Comparison of ENCODE assay signal across 1 cellular context in the genomic region with DNA sequence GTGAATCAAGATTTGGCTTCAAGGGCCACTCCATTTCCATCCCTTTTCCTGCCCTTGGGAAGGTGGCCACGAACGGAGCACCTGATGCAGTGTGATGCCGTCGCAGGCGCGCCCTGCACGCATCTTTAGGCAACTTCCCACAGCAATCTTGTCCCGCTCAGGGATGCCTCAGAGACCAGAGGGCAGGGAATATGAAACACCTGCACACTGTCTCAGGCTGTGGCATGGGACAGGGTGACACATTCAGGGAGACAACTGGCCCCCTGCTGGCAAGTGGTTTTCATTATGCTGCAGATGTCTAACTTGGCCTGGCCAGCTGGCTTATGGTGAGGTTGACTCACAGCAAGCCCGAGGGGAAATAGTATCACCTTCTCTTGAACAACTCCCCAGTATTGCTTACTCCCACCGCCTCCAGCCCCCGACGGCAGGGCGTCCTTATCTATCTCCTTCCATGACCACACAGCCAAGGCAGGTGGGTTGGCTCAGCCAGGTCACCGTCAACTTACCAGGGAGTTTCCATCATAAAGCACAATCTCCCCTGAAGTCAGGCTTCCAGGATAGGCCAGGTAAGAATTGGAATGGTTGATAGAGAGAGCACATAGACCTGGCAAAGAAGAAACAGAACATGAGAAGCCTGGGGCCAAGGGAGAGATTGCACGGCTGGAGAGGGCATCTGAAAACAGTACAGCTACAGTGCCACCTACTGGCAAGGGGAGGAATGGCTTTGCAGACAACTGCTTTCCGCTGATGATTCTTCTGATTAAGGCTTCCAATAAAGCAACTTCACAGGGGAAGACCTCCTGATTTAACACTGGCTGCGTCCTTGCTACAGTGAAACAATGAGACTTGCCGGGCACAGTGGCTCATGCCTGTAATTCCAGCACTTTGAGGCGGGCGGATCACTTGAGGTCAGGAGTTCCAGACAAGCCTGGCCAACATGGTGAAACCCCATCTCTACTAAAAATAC.
A peak's percentile ranks its signal among the peaks of the same experiment; 100 is the strongest.
TF ChIP-seq lines count a peak whose summit lies in the region.

No MANE protein-coding gene starts in this region.

TF ChIP-seq in WTC11, 78 proteins besides CTCF, POLR2A, EP300 and RAD21 (continued from another document):
- TF ChIP-seq, protein P1, sequence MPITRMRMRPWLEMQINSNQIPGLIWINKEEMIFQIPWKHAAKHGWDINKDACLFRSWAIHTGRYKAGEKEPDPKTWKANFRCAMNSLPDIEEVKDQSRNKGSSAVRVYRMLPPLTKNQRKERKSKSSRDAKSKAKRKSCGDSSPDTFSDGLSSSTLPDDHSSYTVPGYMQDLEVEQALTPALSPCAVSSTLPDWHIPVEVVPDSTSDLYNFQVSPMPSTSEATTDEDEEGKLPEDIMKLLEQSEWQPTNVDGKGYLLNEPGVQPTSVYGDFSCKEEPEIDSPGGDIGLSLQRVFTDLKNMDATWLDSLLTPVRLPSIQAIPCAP (CRISPR knock-in tag; IDR thresholded peaks at IDR 0.05) = no peak
- TF ChIP-seq RORB (CRISPR knock-in tag; IDR thresholded peaks at IDR 0.05) = no peak
- no peak for TF ChIP-seq ETV6 (CRISPR knock-in tag; IDR thresholded peaks at IDR 0.05)
- TF ChIP-seq ESRRA (CRISPR knock-in tag; IDR thresholded peaks at IDR 0.05; ENCODE audit: borderline replicate concordance) = no peak
- TF ChIP-seq, protein P2, sequence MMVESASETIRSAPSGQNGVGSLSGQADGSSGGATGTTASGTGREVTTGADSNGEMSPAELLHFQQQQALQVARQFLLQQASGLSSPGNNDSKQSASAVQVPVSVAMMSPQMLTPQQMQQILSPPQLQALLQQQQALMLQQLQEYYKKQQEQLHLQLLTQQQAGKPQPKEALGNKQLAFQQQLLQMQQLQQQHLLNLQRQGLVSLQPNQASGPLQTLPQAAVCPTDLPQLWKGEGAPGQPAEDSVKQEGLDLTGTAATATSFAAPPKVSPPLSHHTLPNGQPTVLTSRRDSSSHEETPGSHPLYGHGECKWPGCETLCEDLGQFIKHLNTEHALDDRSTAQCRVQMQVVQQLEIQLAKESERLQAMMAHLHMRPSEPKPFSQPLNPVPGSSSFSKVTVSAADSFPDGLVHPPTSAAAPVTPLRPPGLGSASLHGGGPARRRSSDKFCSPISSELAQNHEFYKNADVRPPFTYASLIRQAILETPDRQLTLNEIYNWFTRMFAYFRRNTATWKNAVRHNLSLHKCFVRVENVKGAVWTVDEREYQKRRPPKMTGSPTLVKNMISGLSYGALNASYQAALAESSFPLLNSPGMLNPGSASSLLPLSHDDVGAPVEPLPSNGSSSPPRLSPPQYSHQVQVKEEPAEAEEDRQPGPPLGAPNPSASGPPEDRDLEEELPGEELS (CRISPR knock-in tag; IDR thresholded peaks at IDR 0.05) = no peak
- no peak for TF ChIP-seq ZNF263 (CRISPR knock-in tag; IDR thresholded peaks at IDR 0.05; ENCODE audit: low read depth)
- TF ChIP-seq SMAD4 (CRISPR knock-in tag; IDR thresholded peaks at IDR 0.05) = no peak
- TF ChIP-seq, protein P3, sequence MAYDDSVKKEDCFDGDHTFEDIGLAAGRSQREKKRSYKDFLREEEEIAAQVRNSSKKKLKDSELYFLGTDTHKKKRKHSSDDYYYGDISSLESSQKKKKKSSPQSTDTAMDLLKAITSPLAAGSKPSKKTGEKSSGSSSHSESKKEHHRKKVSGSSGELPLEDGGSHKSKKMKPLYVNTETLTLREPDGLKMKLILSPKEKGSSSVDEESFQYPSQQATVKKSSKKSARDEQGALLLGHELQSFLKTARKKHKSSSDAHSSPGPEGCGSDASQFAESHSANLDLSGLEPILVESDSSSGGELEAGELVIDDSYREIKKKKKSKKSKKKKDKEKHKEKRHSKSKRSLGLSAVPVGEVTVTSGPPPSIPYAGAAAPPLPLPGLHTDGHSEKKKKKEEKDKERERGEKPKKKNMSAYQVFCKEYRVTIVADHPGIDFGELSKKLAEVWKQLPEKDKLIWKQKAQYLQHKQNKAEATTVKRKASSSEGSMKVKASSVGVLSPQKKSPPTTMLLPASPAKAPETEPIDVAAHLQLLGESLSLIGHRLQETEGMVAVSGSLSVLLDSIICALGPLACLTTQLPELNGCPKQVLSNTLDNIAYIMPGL (CRISPR knock-in tag; IDR thresholded peaks at IDR 0.05) = peak; percentile 43; the same call in 1 of the 2 replicates
